1 cellular context compared by ENCODE assay signal in the genomic region with DNA sequence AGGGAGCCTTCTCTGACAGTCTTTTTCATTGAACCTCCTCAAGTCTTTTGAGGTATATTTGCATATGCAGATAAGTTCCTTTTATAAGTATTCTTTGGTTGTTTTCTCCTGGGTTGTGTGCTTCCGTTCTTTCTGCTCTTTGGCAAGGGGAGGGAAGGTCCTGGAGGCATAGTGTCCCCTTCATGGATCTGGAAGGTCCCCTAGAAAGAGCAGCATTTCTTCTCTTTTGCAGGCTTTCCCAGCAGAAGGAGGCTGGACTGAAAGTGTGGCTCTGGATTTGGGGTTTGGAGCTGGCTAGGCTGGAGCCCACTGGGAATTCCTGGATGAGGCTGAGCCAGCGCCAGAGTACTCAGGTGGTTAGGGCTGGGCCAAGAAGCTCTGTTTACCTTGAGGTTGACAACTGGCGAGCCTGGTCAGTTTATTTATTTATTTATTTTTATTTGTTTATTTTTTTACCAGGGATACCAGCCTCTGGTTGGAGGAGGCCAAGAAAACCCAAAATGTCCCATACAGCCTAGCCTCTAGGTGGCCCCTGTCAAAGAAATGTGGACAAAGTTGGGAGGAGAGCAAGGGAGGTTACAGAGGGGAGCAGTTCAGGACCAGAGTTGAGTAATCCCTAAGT.
TF ChIP-seq lines count a peak whose summit lies in the region.

No MANE protein-coding gene starts in this region.

TF ChIP-seq in GM23338, 12 proteins besides CTCF, POLR2A, EP300 and RAD21 (continued from another document):
- TF ChIP-seq, protein P1, sequence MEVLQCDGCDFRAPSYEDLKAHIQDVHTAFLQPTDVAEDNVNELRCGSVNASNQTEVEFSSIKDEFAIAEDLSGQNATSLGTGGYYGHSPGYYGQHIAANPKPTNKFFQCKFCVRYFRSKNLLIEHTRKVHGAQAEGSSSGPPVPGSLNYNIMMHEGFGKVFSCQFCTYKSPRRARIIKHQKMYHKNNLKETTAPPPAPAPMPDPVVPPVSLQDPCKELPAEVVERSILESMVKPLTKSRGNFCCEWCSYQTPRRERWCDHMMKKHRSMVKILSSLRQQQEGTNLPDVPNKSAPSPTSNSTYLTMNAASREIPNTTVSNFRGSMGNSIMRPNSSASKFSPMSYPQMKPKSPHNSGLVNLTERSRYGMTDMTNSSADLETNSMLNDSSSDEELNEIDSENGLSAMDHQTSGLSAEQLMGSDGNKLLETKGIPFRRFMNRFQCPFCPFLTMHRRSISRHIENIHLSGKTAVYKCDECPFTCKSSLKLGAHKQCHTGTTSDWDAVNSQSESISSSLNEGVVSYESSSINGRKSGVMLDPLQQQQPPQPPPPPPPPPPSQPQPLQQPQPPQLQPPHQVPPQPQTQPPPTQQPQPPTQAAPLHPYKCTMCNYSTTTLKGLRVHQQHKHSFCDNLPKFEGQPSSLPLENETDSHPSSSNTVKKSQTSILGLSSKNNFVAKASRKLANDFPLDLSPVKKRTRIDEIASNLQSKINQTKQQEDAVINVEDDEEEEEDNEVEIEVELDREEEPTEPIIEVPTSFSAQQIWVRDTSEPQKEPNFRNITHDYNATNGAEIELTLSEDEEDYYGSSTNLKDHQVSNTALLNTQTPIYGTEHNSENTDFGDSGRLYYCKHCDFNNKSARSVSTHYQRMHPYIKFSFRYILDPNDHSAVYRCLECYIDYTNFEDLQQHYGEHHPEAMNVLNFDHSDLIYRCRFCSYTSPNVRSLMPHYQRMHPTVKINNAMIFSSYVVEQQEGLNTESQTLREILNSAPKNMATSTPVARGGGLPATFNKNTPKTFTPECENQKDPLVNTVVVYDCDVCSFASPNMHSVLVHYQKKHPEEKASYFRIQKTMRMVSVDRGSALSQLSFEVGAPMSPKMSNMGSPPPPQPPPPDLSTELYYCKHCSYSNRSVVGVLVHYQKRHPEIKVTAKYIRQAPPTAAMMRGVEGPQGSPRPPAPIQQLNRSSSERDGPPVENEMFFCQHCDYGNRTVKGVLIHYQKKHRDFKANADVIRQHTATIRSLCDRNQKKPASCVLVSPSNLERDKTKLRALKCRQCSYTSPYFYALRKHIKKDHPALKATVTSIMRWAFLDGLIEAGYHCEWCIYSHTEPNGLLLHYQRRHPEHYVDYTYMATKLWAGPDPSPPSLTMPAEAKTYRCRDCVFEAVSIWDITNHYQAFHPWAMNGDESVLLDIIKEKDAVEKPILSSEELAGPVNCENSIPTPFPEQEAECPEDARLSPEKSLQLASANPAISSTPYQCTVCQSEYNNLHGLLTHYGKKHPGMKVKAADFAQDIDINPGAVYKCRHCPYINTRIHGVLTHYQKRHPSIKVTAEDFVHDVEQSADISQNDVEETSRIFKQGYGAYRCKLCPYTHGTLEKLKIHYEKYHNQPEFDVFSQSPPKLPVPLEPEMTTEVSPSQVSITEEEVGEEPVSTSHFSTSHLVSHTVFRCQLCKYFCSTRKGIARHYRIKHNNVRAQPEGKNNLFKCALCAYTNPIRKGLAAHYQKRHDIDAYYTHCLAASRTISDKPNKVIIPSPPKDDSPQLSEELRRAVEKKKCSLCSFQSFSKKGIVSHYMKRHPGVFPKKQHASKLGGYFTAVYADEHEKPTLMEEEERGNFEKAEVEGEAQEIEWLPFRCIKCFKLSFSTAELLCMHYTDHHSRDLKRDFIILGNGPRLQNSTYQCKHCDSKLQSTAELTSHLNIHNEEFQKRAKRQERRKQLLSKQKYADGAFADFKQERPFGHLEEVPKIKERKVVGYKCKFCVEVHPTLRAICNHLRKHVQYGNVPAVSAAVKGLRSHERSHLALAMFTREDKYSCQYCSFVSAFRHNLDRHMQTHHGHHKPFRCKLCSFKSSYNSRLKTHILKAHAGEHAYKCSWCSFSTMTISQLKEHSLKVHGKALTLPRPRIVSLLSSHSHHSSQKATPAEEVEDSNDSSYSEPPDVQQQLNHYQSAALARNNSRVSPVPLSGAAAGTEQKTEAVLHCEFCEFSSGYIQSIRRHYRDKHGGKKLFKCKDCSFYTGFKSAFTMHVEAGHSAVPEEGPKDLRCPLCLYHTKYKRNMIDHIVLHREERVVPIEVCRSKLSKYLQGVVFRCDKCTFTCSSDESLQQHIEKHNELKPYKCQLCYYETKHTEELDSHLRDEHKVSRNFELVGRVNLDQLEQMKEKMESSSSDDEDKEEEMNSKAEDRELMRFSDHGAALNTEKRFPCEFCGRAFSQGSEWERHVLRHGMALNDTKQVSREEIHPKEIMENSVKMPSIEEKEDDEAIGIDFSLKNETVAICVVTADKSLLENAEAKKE (CRISPR knock-in tag; IDR thresholded peaks at IDR 0.05), result peak; percentile 99
